Comparison of ENCODE assay signal across 1 cellular context in the genomic region with DNA sequence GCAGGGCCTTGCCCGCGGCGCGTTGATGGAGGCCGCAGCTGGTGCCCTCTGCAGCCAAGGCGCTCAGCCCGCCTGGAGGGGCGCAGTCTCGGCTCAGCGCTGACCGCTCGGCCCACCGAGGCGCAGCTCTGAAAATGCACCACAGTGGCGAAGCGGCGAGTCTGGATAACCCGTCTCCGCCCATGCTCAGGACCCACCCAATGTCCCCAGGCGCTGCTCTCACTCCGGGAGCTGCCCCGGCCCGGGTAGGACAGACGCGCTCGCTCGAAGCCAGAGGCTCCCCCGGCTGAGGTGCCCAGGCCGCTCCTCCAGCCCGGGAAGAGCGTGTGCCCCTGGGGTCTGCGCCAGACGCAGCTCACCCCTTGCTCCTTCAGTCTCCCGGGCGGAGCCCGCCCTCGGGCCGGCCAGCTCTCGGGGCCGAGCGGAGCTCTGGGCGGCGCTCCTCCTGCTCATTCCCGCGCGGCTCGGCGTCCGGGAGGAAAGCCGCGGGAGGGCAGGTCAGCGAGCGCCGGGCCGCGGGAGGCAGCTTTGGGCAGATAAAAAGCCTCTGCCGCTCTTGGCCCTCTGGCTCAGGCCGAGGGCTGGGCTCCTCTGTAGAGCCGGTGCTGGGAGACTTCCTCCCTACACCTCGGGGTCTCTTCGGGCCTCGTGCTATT.
TF ChIP-seq lines count a peak whose summit lies in the region.

No MANE protein-coding gene starts in this region.

TF ChIP-seq in HepG2, 621 proteins besides CTCF, POLR2A, EP300 and RAD21 (continued from another document and continues in another):
- peak; percentile 61 for TF ChIP-seq PHF8 (CRISPR knock-in tag; IDR thresholded peaks at IDR 0.05)
- TF ChIP-seq, protein P1, sequence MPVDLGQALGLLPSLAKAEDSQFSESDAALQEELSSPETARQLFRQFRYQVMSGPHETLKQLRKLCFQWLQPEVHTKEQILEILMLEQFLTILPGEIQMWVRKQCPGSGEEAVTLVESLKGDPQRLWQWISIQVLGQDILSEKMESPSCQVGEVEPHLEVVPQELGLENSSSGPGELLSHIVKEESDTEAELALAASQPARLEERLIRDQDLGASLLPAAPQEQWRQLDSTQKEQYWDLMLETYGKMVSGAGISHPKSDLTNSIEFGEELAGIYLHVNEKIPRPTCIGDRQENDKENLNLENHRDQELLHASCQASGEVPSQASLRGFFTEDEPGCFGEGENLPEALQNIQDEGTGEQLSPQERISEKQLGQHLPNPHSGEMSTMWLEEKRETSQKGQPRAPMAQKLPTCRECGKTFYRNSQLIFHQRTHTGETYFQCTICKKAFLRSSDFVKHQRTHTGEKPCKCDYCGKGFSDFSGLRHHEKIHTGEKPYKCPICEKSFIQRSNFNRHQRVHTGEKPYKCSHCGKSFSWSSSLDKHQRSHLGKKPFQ (CRISPR knock-in tag; IDR thresholded peaks at IDR 0.05; ENCODE audit: insufficient replicate concordance) = no peak
- TF ChIP-seq ZNF761 (CRISPR knock-in tag; conservative IDR thresholded peaks at IDR 0.05) = peak; percentile 72; the same call in 1 of the 2 replicates
- no peak for TF ChIP-seq NFYC (CRISPR knock-in tag; IDR thresholded peaks at IDR 0.05)
- TF ChIP-seq SIN3B (IDR thresholded peaks at IDR 0.05; ENCODE audit: low read length) = no peak
- TF ChIP-seq, protein P2, sequence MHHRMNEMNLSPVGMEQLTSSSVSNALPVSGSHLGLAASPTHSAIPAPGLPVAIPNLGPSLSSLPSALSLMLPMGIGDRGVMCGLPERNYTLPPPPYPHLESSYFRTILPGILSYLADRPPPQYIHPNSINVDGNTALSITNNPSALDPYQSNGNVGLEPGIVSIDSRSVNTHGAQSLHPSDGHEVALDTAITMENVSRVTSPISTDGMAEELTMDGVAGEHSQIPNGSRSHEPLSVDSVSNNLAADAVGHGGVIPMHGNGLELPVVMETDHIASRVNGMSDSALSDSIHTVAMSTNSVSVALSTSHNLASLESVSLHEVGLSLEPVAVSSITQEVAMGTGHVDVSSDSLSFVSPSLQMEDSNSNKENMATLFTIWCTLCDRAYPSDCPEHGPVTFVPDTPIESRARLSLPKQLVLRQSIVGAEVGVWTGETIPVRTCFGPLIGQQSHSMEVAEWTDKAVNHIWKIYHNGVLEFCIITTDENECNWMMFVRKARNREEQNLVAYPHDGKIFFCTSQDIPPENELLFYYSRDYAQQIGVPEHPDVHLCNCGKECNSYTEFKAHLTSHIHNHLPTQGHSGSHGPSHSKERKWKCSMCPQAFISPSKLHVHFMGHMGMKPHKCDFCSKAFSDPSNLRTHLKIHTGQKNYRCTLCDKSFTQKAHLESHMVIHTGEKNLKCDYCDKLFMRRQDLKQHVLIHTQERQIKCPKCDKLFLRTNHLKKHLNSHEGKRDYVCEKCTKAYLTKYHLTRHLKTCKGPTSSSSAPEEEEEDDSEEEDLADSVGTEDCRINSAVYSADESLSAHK (CRISPR knock-in tag; IDR thresholded peaks at IDR 0.05; ENCODE audit: borderline replicate concordance) = no peak
- TF ChIP-seq ZNF546 (CRISPR knock-in tag; conservative IDR thresholded peaks at IDR 0.05) = no peak
- TF ChIP-seq, protein P3, sequence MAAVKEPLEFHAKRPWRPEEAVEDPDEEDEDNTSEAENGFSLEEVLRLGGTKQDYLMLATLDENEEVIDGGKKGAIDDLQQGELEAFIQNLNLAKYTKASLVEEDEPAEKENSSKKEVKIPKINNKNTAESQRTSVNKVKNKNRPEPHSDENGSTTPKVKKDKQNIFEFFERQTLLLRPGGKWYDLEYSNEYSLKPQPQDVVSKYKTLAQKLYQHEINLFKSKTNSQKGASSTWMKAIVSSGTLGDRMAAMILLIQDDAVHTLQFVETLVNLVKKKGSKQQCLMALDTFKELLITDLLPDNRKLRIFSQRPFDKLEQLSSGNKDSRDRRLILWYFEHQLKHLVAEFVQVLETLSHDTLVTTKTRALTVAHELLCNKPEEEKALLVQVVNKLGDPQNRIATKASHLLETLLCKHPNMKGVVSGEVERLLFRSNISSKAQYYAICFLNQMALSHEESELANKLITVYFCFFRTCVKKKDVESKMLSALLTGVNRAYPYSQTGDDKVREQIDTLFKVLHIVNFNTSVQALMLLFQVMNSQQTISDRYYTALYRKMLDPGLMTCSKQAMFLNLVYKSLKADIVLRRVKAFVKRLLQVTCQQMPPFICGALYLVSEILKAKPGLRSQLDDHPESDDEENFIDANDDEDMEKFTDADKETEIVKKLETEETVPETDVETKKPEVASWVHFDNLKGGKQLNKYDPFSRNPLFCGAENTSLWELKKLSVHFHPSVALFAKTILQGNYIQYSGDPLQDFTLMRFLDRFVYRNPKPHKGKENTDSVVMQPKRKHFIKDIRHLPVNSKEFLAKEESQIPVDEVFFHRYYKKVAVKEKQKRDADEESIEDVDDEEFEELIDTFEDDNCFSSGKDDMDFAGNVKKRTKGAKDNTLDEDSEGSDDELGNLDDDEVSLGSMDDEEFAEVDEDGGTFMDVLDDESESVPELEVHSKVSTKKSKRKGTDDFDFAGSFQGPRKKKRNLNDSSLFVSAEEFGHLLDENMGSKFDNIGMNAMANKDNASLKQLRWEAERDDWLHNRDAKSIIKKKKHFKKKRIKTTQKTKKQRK (IDR thresholded peaks at IDR 0.05; ENCODE audit: low read length) = no peak
- TF ChIP-seq, protein P4, sequence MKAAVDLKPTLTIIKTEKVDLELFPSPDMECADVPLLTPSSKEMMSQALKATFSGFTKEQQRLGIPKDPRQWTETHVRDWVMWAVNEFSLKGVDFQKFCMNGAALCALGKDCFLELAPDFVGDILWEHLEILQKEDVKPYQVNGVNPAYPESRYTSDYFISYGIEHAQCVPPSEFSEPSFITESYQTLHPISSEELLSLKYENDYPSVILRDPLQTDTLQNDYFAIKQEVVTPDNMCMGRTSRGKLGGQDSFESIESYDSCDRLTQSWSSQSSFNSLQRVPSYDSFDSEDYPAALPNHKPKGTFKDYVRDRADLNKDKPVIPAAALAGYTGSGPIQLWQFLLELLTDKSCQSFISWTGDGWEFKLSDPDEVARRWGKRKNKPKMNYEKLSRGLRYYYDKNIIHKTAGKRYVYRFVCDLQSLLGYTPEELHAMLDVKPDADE (CRISPR knock-in tag; IDR thresholded peaks at IDR 0.05) = no peak
- TF ChIP-seq ZNF782 (CRISPR knock-in tag; IDR thresholded peaks at IDR 0.05; ENCODE audit: borderline replicate concordance) = no peak
- peak; percentile 79; the same call in 1 of the 2 replicates for TF ChIP-seq ZBTB7B (CRISPR knock-in tag; IDR thresholded peaks at IDR 0.05)
- TF ChIP-seq, protein P5, sequence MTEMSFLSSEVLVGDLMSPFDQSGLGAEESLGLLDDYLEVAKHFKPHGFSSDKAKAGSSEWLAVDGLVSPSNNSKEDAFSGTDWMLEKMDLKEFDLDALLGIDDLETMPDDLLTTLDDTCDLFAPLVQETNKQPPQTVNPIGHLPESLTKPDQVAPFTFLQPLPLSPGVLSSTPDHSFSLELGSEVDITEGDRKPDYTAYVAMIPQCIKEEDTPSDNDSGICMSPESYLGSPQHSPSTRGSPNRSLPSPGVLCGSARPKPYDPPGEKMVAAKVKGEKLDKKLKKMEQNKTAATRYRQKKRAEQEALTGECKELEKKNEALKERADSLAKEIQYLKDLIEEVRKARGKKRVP (CRISPR knock-in tag; IDR thresholded peaks at IDR 0.05) = no peak
- TF ChIP-seq ZBTB21 (CRISPR knock-in tag; IDR thresholded peaks at IDR 0.05) = no peak
- 0 out of 2 replicates have a peak, but pooled peaks have one; percentile 49 for TF ChIP-seq ZNF607 (CRISPR knock-in tag; IDR thresholded peaks at IDR 0.05; ENCODE audit: borderline replicate concordance)
- no peak for TF ChIP-seq ZFP62 (CRISPR knock-in tag; IDR thresholded peaks at IDR 0.05)
- 0 out of 2 replicates have a peak, but pooled peaks have one; percentile 48 for TF ChIP-seq NR1H2 (CRISPR knock-in tag; IDR thresholded peaks at IDR 0.05; ENCODE audit: borderline replicate concordance, low read depth)
- TF ChIP-seq, protein P6, sequence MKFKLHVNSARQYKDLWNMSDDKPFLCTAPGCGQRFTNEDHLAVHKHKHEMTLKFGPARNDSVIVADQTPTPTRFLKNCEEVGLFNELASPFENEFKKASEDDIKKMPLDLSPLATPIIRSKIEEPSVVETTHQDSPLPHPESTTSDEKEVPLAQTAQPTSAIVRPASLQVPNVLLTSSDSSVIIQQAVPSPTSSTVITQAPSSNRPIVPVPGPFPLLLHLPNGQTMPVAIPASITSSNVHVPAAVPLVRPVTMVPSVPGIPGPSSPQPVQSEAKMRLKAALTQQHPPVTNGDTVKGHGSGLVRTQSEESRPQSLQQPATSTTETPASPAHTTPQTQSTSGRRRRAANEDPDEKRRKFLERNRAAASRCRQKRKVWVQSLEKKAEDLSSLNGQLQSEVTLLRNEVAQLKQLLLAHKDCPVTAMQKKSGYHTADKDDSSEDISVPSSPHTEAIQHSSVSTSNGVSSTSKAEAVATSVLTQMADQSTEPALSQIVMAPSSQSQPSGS (CRISPR knock-in tag; IDR thresholded peaks at IDR 0.05) = peak; percentile 10; the same call in 1 of the 2 replicates
- no peak for TF ChIP-seq SP5 (CRISPR knock-in tag; IDR thresholded peaks at IDR 0.05; ENCODE audit: borderline replicate concordance, low read depth)
- TF ChIP-seq RFX1 (IDR thresholded peaks at IDR 0.05) = no peak
- peak; percentile 82; the same call in 1 of the 2 replicates for TF ChIP-seq ZNF563 (CRISPR knock-in tag; IDR thresholded peaks at IDR 0.05)
- TF ChIP-seq ZNF510 (CRISPR knock-in tag; IDR thresholded peaks at IDR 0.05; ENCODE audit: low read depth) = peak; percentile 65; the same call in 1 of the 2 replicates
- TF ChIP-seq, protein P7, sequence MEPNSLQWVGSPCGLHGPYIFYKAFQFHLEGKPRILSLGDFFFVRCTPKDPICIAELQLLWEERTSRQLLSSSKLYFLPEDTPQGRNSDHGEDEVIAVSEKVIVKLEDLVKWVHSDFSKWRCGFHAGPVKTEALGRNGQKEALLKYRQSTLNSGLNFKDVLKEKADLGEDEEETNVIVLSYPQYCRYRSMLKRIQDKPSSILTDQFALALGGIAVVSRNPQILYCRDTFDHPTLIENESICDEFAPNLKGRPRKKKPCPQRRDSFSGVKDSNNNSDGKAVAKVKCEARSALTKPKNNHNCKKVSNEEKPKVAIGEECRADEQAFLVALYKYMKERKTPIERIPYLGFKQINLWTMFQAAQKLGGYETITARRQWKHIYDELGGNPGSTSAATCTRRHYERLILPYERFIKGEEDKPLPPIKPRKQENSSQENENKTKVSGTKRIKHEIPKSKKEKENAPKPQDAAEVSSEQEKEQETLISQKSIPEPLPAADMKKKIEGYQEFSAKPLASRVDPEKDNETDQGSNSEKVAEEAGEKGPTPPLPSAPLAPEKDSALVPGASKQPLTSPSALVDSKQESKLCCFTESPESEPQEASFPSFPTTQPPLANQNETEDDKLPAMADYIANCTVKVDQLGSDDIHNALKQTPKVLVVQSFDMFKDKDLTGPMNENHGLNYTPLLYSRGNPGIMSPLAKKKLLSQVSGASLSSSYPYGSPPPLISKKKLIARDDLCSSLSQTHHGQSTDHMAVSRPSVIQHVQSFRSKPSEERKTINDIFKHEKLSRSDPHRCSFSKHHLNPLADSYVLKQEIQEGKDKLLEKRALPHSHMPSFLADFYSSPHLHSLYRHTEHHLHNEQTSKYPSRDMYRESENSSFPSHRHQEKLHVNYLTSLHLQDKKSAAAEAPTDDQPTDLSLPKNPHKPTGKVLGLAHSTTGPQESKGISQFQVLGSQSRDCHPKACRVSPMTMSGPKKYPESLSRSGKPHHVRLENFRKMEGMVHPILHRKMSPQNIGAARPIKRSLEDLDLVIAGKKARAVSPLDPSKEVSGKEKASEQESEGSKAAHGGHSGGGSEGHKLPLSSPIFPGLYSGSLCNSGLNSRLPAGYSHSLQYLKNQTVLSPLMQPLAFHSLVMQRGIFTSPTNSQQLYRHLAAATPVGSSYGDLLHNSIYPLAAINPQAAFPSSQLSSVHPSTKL (CRISPR knock-in tag; IDR thresholded peaks at IDR 0.05) = peak; percentile 44
- TF ChIP-seq NFKBIZ (CRISPR knock-in tag; IDR thresholded peaks at IDR 0.05) = 0 out of 2 replicates have a peak, but pooled peaks have one; percentile 19
- TF ChIP-seq, protein P8, sequence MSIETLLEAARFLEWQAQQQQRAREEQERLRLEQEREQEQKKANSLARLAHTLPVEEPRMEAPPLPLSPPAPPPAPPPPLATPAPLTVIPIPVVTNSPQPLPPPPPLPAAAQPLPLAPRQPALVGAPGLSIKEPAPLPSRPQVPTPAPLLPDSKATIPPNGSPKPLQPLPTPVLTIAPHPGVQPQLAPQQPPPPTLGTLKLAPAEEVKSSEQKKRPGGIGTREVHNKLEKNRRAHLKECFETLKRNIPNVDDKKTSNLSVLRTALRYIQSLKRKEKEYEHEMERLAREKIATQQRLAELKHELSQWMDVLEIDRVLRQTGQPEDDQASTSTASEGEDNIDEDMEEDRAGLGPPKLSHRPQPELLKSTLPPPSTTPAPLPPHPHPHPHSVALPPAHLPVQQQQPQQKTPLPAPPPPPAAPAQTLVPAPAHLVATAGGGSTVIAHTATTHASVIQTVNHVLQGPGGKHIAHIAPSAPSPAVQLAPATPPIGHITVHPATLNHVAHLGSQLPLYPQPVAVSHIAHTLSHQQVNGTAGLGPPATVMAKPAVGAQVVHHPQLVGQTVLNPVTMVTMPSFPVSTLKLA (IDR thresholded peaks at IDR 0.05) = no peak
- TF ChIP-seq, protein P9, sequence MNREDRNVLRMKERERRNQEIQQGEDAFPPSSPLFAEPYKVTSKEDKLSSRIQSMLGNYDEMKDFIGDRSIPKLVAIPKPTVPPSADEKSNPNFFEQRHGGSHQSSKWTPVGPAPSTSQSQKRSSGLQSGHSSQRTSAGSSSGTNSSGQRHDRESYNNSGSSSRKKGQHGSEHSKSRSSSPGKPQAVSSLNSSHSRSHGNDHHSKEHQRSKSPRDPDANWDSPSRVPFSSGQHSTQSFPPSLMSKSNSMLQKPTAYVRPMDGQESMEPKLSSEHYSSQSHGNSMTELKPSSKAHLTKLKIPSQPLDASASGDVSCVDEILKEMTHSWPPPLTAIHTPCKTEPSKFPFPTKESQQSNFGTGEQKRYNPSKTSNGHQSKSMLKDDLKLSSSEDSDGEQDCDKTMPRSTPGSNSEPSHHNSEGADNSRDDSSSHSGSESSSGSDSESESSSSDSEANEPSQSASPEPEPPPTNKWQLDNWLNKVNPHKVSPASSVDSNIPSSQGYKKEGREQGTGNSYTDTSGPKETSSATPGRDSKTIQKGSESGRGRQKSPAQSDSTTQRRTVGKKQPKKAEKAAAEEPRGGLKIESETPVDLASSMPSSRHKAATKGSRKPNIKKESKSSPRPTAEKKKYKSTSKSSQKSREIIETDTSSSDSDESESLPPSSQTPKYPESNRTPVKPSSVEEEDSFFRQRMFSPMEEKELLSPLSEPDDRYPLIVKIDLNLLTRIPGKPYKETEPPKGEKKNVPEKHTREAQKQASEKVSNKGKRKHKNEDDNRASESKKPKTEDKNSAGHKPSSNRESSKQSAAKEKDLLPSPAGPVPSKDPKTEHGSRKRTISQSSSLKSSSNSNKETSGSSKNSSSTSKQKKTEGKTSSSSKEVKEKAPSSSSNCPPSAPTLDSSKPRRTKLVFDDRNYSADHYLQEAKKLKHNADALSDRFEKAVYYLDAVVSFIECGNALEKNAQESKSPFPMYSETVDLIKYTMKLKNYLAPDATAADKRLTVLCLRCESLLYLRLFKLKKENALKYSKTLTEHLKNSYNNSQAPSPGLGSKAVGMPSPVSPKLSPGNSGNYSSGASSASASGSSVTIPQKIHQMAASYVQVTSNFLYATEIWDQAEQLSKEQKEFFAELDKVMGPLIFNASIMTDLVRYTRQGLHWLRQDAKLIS (CRISPR knock-in tag; IDR thresholded peaks at IDR 0.05) = no peak
